Comparison of ENCODE assay signal across 1 cellular context in the genomic region with DNA sequence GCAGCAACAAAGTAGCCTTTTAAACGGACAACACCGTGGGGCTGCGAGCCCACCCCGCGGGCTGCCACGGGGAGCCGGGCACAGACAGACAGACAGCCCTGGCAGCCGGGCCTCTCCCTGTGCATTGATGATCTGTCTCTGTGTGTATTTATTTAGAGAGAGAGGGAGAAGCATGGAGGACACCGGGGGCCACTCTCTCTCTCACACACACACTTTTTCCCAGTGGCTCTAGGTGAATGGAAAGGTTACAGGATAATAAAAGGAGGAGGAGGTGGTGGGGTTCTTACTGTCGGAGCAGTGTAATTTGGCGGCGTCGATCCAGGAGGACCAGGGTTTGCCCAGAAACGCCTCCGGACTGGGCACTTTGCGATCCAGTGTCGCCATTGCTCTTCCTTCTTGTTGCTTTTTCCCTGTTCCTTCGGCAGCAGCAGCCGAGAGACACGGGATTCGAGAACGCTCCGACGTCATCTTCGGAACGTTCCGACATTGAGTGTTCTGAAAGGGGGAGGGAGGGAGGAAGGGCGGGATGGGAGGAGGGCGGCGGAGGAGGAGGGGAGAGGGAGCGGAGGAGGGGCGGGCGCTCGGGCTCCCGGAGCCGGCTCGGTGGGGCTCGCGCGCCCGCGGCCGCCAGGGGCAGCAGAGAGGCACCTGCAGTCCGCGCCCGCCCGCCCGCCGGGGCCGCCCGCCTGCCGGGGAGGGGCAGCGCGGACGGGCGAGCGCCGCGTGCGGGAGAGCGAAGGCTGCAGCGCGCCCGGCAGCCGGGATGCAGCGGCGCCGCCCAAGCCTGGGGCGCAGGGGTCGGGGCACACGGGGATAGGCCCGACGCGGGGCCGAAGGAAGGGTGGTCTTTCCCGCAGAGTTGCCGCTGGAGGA.
A peak's percentile ranks its signal among the peaks of the same experiment; 100 is the strongest.
TF ChIP-seq lines count a peak whose summit lies in the region.

A gene with protein sequence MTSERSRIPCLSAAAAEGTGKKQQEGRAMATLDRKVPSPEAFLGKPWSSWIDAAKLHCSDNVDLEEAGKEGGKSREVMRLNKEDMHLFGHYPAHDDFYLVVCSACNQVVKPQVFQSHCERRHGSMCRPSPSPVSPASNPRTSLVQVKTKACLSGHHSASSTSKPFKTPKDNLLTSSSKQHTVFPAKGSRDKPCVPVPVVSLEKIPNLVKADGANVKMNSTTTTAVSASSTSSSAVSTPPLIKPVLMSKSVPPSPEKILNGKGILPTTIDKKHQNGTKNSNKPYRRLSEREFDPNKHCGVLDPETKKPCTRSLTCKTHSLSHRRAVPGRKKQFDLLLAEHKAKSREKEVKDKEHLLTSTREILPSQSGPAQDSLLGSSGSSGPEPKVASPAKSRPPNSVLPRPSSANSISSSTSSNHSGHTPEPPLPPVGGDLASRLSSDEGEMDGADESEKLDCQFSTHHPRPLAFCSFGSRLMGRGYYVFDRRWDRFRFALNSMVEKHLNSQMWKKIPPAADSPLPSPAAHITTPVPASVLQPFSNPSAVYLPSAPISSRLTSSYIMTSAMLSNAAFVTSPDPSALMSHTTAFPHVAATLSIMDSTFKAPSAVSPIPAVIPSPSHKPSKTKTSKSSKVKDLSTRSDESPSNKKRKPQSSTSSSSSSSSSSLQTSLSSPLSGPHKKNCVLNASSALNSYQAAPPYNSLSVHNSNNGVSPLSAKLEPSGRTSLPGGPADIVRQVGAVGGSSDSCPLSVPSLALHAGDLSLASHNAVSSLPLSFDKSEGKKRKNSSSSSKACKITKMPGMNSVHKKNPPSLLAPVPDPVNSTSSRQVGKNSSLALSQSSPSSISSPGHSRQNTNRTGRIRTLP (minus strand): TSS at position 509 of the 873 bp plus-strand sequence. CDS start 41 bp downstream, at position 468.

TF ChIP-seq in PFSK-1, 5 proteins besides CTCF, POLR2A, EP300 and RAD21 (continued from another document):
- TF ChIP-seq, protein P1, sequence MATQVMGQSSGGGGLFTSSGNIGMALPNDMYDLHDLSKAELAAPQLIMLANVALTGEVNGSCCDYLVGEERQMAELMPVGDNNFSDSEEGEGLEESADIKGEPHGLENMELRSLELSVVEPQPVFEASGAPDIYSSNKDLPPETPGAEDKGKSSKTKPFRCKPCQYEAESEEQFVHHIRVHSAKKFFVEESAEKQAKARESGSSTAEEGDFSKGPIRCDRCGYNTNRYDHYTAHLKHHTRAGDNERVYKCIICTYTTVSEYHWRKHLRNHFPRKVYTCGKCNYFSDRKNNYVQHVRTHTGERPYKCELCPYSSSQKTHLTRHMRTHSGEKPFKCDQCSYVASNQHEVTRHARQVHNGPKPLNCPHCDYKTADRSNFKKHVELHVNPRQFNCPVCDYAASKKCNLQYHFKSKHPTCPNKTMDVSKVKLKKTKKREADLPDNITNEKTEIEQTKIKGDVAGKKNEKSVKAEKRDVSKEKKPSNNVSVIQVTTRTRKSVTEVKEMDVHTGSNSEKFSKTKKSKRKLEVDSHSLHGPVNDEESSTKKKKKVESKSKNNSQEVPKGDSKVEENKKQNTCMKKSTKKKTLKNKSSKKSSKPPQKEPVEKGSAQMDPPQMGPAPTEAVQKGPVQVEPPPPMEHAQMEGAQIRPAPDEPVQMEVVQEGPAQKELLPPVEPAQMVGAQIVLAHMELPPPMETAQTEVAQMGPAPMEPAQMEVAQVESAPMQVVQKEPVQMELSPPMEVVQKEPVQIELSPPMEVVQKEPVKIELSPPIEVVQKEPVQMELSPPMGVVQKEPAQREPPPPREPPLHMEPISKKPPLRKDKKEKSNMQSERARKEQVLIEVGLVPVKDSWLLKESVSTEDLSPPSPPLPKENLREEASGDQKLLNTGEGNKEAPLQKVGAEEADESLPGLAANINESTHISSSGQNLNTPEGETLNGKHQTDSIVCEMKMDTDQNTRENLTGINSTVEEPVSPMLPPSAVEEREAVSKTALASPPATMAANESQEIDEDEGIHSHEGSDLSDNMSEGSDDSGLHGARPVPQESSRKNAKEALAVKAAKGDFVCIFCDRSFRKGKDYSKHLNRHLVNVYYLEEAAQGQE (IDR thresholded peaks at IDR 0.05; ENCODE audit: insufficient read depth in 1 of 2, low read depth in 2 of 2, low read length in 2 of 2): 0 out of 4 replicates have a peak, but pooled peaks of 1 of the 2 experiments have one; percentile 11
- TF ChIP-seq TAF1 (IDR thresholded peaks at IDR 0.05; ENCODE audit: borderline replicate concordance, insufficient read depth, low read length): peak; percentile 74; the same call in 1 of the 2 replicates
TF ChIP-seq in PFSK-1: peak in this region for 5.
